ENCODE assay signal across 12 cellular contexts in the genomic region with DNA sequence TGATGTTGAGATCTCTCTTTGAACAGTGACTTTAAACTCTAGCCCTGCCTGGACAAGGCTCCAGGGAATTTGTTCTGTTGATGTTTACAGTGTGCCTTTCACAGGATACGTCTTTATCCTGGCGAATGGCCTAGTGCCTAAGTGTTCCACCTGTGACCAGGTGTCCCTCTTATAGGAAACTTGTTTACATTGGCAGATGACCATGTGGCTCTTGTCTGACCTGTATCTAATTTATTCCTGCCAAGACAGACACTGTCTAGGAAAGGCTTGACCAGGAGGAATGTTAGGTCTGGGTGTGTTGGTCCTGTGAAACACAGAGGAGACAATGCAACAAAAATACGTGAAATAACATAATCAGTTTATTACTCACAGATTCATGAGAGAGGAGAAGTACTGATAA.
"Had no signal": no experiment of that assay in that cellular context is flagged by ENCODE, and none has a peak within 500 bp of the region (broad histone marks: within the 10 kb centered on the region; RNA-seq: fewer than 3 reads in every experiment).

No MANE protein-coding gene starts in this region.

- H3K27me3 ChIP-seq: colonic mucosa, suprapubic skin had no signal

- H3K9me3 ChIP-seq: colonic mucosa, left ventricle myocardium inferior, suprapubic skin had no signal

- H3K36me3 ChIP-seq: colonic mucosa, left ventricle myocardium inferior, suprapubic skin had no signal

- H3K27ac ChIP-seq: colonic mucosa, left ventricle myocardium inferior, suprapubic skin had no signal

- H3K4me1 ChIP-seq: colonic mucosa, left ventricle myocardium inferior, suprapubic skin had no signal

- ATAC-seq: activated T-helper 17 cell treated with anti-CD3 and anti-CD28 coated beads, Interleukin-2, amount 50 U/mL, for 72 hours had no signal

- DNase-seq: activated CD4-positive, alpha-beta T cell treated with anti-CD3 and anti-CD28 coated beads for 48 hours; activated naive CD4-positive, alpha-beta T cell treated with anti-CD3 and anti-CD28 coated beads for 36 hours; colonic mucosa; effector CD8-positive, alpha-beta T cell; islet precursor cell; left ventricle myocardium inferior; mesenchymal stem cell; nephron progenitor cell; stimulated activated CD4-positive, alpha-beta T cell treated with anti-CD3 and anti-CD28 coated beads, Interleukin-12 subunit alpha, Interleukin-12 subunit beta, amount 100 ng/mL, for 4 hours; stimulated activated naive CD4-positive, alpha-beta T cell treated with Interleukin-2 at 50 U/mL for 16 hours had no signal

- H3K4me3 ChIP-seq: colonic mucosa, left ventricle myocardium inferior, suprapubic skin had no signal
